In the genomic region with DNA sequence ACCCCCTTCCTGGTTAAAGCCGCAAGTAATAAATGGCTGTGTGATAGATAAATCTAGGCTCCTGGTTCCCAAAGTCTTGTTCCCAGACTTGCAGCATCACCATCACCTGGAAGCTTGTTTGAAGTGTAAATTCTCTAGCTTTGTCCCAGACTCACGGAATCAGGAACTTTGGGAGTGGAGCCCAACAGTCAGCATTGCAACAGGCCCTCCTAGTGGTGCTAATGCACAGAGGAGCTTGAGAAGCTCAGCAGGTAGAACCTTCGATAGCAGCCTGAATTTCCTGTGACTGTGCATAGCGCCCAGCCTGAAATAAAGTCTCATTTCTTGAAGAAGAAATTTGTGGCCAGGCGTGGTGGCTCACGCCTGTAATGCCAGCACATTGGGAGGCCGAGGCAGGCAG, we compare ENCODE assay signal across 20 cellular contexts. TPM values are rescaled to one million over a fixed set of nuclear protein-coding genes. Genes with fewer than 3 reads are reported as not detected.
DNase-seq lines count a peak whose midpoint lies in the region; ATAC-seq and TF ChIP-seq lines count a peak whose summit lies in the region.
"Had no signal": no experiment of that assay in that cellular context is flagged by ENCODE, and none has a peak within 500 bp of the region (broad histone marks: within the 10 kb centered on the region; RNA-seq: fewer than 3 reads in every experiment).

No MANE protein-coding gene starts in this region.

- CTCF ChIA-PET in WTC11 (lab: Charles Lee), result interaction anchor here (0.5 to 1.9 kb wide), 17 partner anchors 9 to 187 kb away, joined by 3 to 22 read pairs (median 3); no protein-coding TSS in a partner anchor

- no peak overlapping the region for H3K14ac ChIP-seq in H9 (ENCODE audit: insufficient read depth, low read length)

- no peak overlapping the region for H3K27ac ChIP-seq in H9 (ENCODE audit: insufficient read length, low read depth, low read length)
- H3K27ac ChIP-seq in iPS DF 6.9 (ENCODE audit: low read length), result no peak overlapping the region
- H3K27ac ChIP-seq: A549; BLaER1 treated with 17β-estradiol and CSF1 and Interleukin-3, amounts not matched to agents 10 nM and 100 nM; SK-N-MC had no signal

- H2BK5ac ChIP-seq in H9 (ENCODE audit: insufficient read length, low read length), result no peak overlapping the region

- H2BK15ac ChIP-seq in H9 (ENCODE audit: low read depth, low read length), result no peak overlapping the region

- no peaks in the 10 kb centered on the region for H3K36me3 Mint-ChIP-seq in H9 (ENCODE audit: insufficient read depth in 1 of 3, low read depth in 3 of 3)
- no peaks in the 10 kb centered on the region for H3K36me3 Mint-ChIP-seq in WTC11

- no peak overlapping the region for H4K5ac ChIP-seq in H9 (ENCODE audit: insufficient read length, low read depth, low read length)

- H3K79me2 ChIP-seq in H9 (ENCODE audit: insufficient read depth, low read length), result no peaks in the 10 kb centered on the region

- no peak overlapping the region for H3T11ph ChIP-seq in H9 (ENCODE audit: low read length)

- H3K4me3 ChIP-seq in iPS DF 6.9 (ENCODE audit: low read length), result no peak overlapping the region
- H3K4me3 ChIP-seq: A549; BLaER1 treated with 17β-estradiol and CSF1 and Interleukin-3, amounts not matched to agents 10 nM and 100 nM; MG63; SK-N-MC had no signal

- H3K9me3 Mint-ChIP-seq in H9 (no peaks in the 10 kb centered on the region), WTC11 (no peaks in the 10 kb centered on the region)
- H3K9me3 Mint-ChIP-seq: CD4-positive, alpha-beta T cell had no signal

- no peak overlapping the region for H3K4me2 ChIP-seq in H9 (ENCODE audit: insufficient read depth, insufficient read length, low read length)
- H3K4me2 ChIP-seq: A549; BLaER1 treated with 17β-estradiol and CSF1 and Interleukin-3, amounts not matched to agents 10 nM and 100 nM had no signal

- no peak overlapping the region for H4K91ac ChIP-seq in H9 (ENCODE audit: insufficient read length, low read depth, low read length)

- H3K27me3 Mint-ChIP-seq in H9 (ENCODE audit: low read depth) (no peaks in the 10 kb centered on the region), WTC11 (ENCODE audit: low read depth) (no peaks in the 10 kb centered on the region)
- H3K27me3 Mint-ChIP-seq: CD4-positive, alpha-beta T cell had no signal

- H3K36me3 ChIP-seq in iPS DF 6.9 (ENCODE audit: control insufficient read depth, insufficient read depth, low read length), result no peaks in the 10 kb centered on the region
- H3K36me3 ChIP-seq: BLaER1 treated with 17β-estradiol and CSF1 and Interleukin-3, amounts not matched to agents 10 nM and 100 nM; MG63 had no signal

- no peak overlapping the region for H2BK20ac ChIP-seq in H9 (ENCODE audit: low read depth, low read length, poor library complexity, severe bottlenecking)

- H4K8ac ChIP-seq in H9 (replicated peaks; ENCODE audit: insufficient read length, low read depth, low read length), result no peak overlapping the region

- no peak overlapping the region for H3K18ac ChIP-seq in H9 (ENCODE audit: insufficient read length, low read depth, low read length)

- H2BK12ac ChIP-seq in H9 (ENCODE audit: insufficient read length, low read depth, low read length), result no peak overlapping the region

- WGBS in H9 (ENCODE audit: extremely low coverage, insufficient read length, low lambda C conversion rate), result no CpG with 5 or more reads among the region's 7 CpGs
- no CpG with 5 or more reads among the region's 7 CpGs for WGBS in iPS DF 6.9 (ENCODE audit: insufficient coverage, insufficient read length)

- no peak overlapping the region for H3K23ac ChIP-seq in H9 (ENCODE audit: insufficient read length, low read depth, low read length)

- H2AK5ac ChIP-seq in H9 (ENCODE audit: insufficient read length, low read length), result no peak overlapping the region

- peak; percentile 64 for DNase-seq in H9
- peak; percentile 36 for DNase-seq in WTC11 (ENCODE audit: low spot score)
- peak; percentile 35 for DNase-seq in iPS DF 6.9 (ENCODE audit: low read depth, low spot score)
- DNase-seq in SHP77 (lab: John Stamatoyannopoulos, UW), result no peak
- DNase-seq: AML-193; CD4-positive, alpha-beta T cell; KG1; MG63; NCI-H1105 treated with DMSO at 0.1 percent for 48 hours; NCI-H146; NCI-H2029; NCI-H526 treated with DMSO at 0.1 percent for 48 hours; SIG-M5; SW 1271 had no signal

- H3K4me1 Mint-ChIP-seq in H9, result peaks cover 0 to 5% of the 10 kb centered on the region in 2 experiments; a peak in 2 of 4 replicates
- peaks cover 4% of the 10 kb centered on the region for H3K4me1 Mint-ChIP-seq in WTC11

- peak overlapping the region in 1 of 3 experiments; percentile 44; a peak in 1 of 7 replicates for H3K27ac Mint-ChIP-seq in H9
- H3K27ac Mint-ChIP-seq in WTC11, result 0 out of 2 replicates have a peak overlapping the region, but pooled peaks have one; percentile 32
- H3K27ac Mint-ChIP-seq: CD4-positive, alpha-beta T cell had no signal

- H4K20me1 ChIP-seq in H9 (ENCODE audit: control insufficient read depth, insufficient read depth, insufficient read length), result no peaks in the 10 kb centered on the region
- H4K20me1 ChIP-seq: BLaER1 treated with 17β-estradiol and CSF1 and Interleukin-3, amounts not matched to agents 10 nM and 100 nM had no signal

- no peaks in the 10 kb centered on the region for H3K27me3 ChIP-seq in H9 (ENCODE audit: insufficient read depth, low read length)
- no peaks in the 10 kb centered on the region for H3K27me3 ChIP-seq in iPS DF 6.9 (ENCODE audit: control insufficient read depth, insufficient read depth, low read length)
- H3K27me3 ChIP-seq: BLaER1 treated with 17β-estradiol and CSF1 and Interleukin-3, amounts not matched to agents 10 nM and 100 nM; MG63 had no signal

- H3K56ac ChIP-seq in H9 (ENCODE audit: insufficient read length, low read depth, low read length), result no peak overlapping the region

- H3K9ac ChIP-seq in H9 (ENCODE audit: extremely low read depth, insufficient read length, low read length), result no peak overlapping the region
- H3K9ac ChIP-seq: BLaER1 treated with 17β-estradiol and CSF1 and Interleukin-3, amounts not matched to agents 10 nM and 100 nM had no signal

- no peaks in the 10 kb centered on the region for H3K79me1 ChIP-seq in H9 (ENCODE audit: insufficient read depth, low read depth, low read length, poor library complexity, severe bottlenecking)

- H3K4me3 Mint-ChIP-seq in H9 (no peak overlapping the region), WTC11 (no peak overlapping the region)
- H3K4me3 Mint-ChIP-seq: CD4-positive, alpha-beta T cell had no signal

- H3K4ac ChIP-seq in H9 (ENCODE audit: low read depth, low read length), result no peak overlapping the region

- H3K4me1 ChIP-seq in H9 (ENCODE audit: insufficient read depth, low read length) (no peaks in the 10 kb centered on the region), iPS DF 6.9 (ENCODE audit: control insufficient read depth, insufficient read depth, low read length) (no peaks in the 10 kb centered on the region)
- H3K4me1 ChIP-seq: A549 had no signal

- no peaks in the 10 kb centered on the region for H3K23me2 ChIP-seq in H9 (ENCODE audit: insufficient read length, low read depth, low read length, poor library complexity, severe bottlenecking)

- POLR2A ChIA-PET in WTC11 (lab: Charles Lee), result no interaction called here

- H2AFZ ChIP-seq in H9 (ENCODE audit: low read length), result no peak overlapping the region

- ATAC-seq in WTC11 (peak; percentile 90), GM21526 (IDR thresholded peaks at IDR 0.05; ENCODE audit: low FRiP score, unreplicated experiment) (no peak), GM21825 (IDR thresholded peaks at IDR 0.05; ENCODE audit: unreplicated experiment) (no peak), HG03139 (IDR thresholded peaks at IDR 0.05; ENCODE audit: unreplicated experiment) (no peak)
- ATAC-seq: A549 had no signal

- H2BK120ac ChIP-seq in H9 (ENCODE audit: low read depth, low read length, poor library complexity, severe bottlenecking), result no peak overlapping the region

- no peaks in the 10 kb centered on the region for H3K9me3 ChIP-seq in H9 (ENCODE audit: control insufficient read depth, low read depth, low read length)
- no peaks in the 10 kb centered on the region for H3K9me3 ChIP-seq in iPS DF 6.9 (ENCODE audit: control insufficient read depth, insufficient read depth, low read length)
- H3K9me3 ChIP-seq: A549; BLaER1 treated with 17β-estradiol and CSF1 and Interleukin-3, amounts not matched to agents 10 nM and 100 nM; MG63 had no signal

- TF ChIP-seq CTCF in H9 (conservative IDR thresholded peaks at IDR 0.05), result peak; percentile 47; the same call in 2 of the 3 replicates
- no peak for TF ChIP-seq CTCF in WTC11 (IDR thresholded peaks at IDR 0.05)

TF ChIP-seq in WTC11, 78 proteins besides CTCF, POLR2A, EP300 and RAD21 (continues in another document):
- TF ChIP-seq, protein P1, sequence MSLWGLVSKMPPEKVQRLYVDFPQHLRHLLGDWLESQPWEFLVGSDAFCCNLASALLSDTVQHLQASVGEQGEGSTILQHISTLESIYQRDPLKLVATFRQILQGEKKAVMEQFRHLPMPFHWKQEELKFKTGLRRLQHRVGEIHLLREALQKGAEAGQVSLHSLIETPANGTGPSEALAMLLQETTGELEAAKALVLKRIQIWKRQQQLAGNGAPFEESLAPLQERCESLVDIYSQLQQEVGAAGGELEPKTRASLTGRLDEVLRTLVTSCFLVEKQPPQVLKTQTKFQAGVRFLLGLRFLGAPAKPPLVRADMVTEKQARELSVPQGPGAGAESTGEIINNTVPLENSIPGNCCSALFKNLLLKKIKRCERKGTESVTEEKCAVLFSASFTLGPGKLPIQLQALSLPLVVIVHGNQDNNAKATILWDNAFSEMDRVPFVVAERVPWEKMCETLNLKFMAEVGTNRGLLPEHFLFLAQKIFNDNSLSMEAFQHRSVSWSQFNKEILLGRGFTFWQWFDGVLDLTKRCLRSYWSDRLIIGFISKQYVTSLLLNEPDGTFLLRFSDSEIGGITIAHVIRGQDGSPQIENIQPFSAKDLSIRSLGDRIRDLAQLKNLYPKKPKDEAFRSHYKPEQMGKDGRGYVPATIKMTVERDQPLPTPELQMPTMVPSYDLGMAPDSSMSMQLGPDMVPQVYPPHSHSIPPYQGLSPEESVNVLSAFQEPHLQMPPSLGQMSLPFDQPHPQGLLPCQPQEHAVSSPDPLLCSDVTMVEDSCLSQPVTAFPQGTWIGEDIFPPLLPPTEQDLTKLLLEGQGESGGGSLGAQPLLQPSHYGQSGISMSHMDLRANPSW (CRISPR knock-in tag; conservative IDR thresholded peaks at IDR 0.05; ENCODE audit: low read depth), result no peak
- no peak for TF ChIP-seq NFE2L1 (CRISPR knock-in tag; IDR thresholded peaks at IDR 0.05)

RNA-seq across cellular contexts. Expression of gene MELK, which starts 30.3 kb away (rescaled TPM):
- total RNA-seq in H9 (2021), result 40.1 and 43.6 TPM in 2 replicates
- 44.6 to 53.2 TPM (median 45.7 TPM) in 3 replicates for total RNA-seq in WTC11 (2021)

Comparison
In these comparisons a context has a peak if more than half of its experiments do, and no peak if none do; other contexts are left out.
1. DNase-seq: peak in H9 (single experiment), WTC11 (single experiment) and iPS DF 6.9 (single experiment); none in SHP77 (0 of 2).